Comparison of ENCODE assay signal across 9 cellular contexts in the genomic region with DNA sequence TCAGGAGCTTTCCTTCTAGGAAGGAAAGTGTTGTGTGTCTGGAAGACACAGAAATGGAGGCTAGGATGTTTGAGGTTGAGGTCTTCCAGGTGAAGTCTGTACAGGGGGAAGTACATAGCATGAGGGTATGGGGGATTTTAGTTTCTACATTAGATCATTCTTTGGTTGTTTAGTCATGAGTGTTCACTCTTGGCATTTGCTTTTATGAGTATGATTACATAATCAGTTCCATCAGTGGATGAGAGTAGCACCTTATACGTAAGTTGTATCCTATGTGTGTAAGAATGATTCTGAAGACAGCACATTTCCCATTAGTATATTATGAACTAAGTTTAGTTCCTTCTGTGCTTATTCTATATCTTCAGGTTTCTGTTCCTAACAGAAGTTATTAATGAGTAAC. TPM values are rescaled to one million over a fixed set of nuclear protein-coding genes. Genes with fewer than 3 reads are reported as not detected.
A peak's percentile ranks its signal among the peaks of the same experiment; 100 is the strongest.
DNase-seq lines count a peak whose midpoint lies in the region; ATAC-seq and TF ChIP-seq lines count a peak whose summit lies in the region.
"Had no signal": no experiment of that assay in that cellular context is flagged by ENCODE, and none has a peak within 500 bp of the region (broad histone marks: within the 10 kb centered on the region; RNA-seq: fewer than 3 reads in every experiment).

No MANE protein-coding gene starts in this region.

- H3K4me1 ChIP-seq in colonic mucosa (peaks cover 5% of the 10 kb centered on the region), osteoblast (ENCODE audit: insufficient read depth, low read length) (peaks cover 8% of the 10 kb centered on the region)

- intact Hi-C loops in colonic mucosa (cut with DNase I): loop anchor here (10.0 kb wide), 1 partner anchor 463 kb away; no protein-coding TSS in a partner anchor

- TF ChIP-seq CTCF in colonic mucosa (IDR thresholded peaks at IDR 0.05) (no peak), osteoblast (IDR thresholded peaks at IDR 0.05; ENCODE audit: extremely low read depth, low read depth, low read length) (no peak)

- H3K9me3 ChIP-seq in KOPT-K1 (ENCODE audit: insufficient read depth, low read length, poor library complexity, severe bottlenecking) (peaks cover 12% of the 10 kb centered on the region), colonic mucosa (no peaks in the 10 kb centered on the region), osteoblast (ENCODE audit: low read depth, low read length) (no peaks in the 10 kb centered on the region)

- no peak overlapping the region for H2AFZ ChIP-seq in osteoblast (ENCODE audit: low read length)

- H3K27ac ChIP-seq in KOPT-K1 (ENCODE audit: low read depth, low read length, poor library complexity, severe bottlenecking) (peak overlapping the region; percentile 48), colonic mucosa (peak overlapping the region; percentile 46), osteoblast (ENCODE audit: low read depth, low read length) (no peak overlapping the region)

- no peaks in the 10 kb centered on the region for H3K36me3 ChIP-seq in KOPT-K1 (ENCODE audit: insufficient read depth, low read length)
- no peaks in the 10 kb centered on the region for H3K36me3 ChIP-seq in colonic mucosa
- H3K36me3 ChIP-seq in osteoblast (ENCODE audit: insufficient read depth, low read length): no peaks in the 10 kb centered on the region

- ATAC-seq in HG03342 (IDR thresholded peaks at IDR 0.05; ENCODE audit: unreplicated experiment) (no peak), HG03139 (IDR thresholded peaks at IDR 0.05; ENCODE audit: unreplicated experiment) (no peak)

- H3K27me3 ChIP-seq in colonic mucosa (no peaks in the 10 kb centered on the region), osteoblast (ENCODE audit: insufficient read depth, low read length) (peaks cover 8% of the 10 kb centered on the region)

- H3K9ac ChIP-seq in colonic mucosa (ENCODE audit: low read depth in 2 of 2, low read length in 2 of 2): no peak overlapping the region

- peaks cover 58% of the 10 kb centered on the region for H3K79me2 ChIP-seq in osteoblast (ENCODE audit: insufficient read depth, low read length)

- H4K20me1 ChIP-seq in osteoblast (ENCODE audit: insufficient read depth, low read length): peaks cover 16% of the 10 kb centered on the region

- DNase-seq in colonic mucosa (no peak), osteoblast (ENCODE audit: insufficient read length, low spot score, missing footprints) (no peak), NCI-H82 (lab: John Stamatoyannopoulos, UW) (no peak), NCI-H1092 treated with DMSO at 0.1 percent for 48 hours (lab: John Stamatoyannopoulos, UW) (no peak)
- DNase-seq: GOT3 had no signal

- peak overlapping the region; percentile 85 for H3K4me2 ChIP-seq in osteoblast (ENCODE audit: insufficient read depth, low read length)

- H3K4me3 ChIP-seq in GM08714 (ENCODE audit: low read length): peak overlapping the region; percentile 88
- H3K4me3 ChIP-seq in colonic mucosa: peak overlapping the region; percentile 59
- peak overlapping the region; percentile 74 for H3K4me3 ChIP-seq in osteoblast (ENCODE audit: insufficient read depth, low read length)

RNA-seq across cellular contexts. Expression of gene CDYL, which starts 1.9 kb away (rescaled TPM):
- total RNA-seq in colonic mucosa (10 to 100 TPM; 44.3 to 48.6 TPM), osteoblast (84.0 and 106 TPM in 2 replicates)
